ENCODE assay signal across 30 cellular contexts in the genomic region with DNA sequence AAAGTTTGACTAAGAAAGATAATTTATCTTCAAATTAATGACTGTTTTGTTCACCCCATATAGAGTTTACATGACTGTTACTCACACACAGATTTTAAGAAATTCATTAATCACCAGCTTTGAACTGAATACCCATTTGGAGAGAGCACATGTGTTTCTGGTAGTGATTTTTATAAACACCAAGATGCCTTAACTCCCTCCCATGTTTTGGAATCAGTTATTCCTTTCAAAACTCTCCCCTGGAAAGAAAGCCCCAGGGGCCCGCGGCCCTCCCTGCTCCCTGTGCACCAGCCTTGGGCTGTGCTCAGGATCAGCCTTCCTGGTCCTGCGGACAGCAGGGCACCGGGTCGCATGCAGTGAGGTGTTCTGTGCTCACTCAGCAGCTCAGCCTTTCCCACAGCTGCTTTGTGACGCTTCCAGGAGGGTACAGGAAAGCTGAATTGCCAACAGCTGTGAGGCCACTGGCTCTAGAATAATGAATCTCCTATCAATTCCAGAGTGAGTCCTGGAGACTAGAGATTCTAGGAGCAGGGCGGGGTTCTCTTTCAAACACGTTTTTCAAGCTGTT.
A peak's percentile ranks its signal among the peaks of the same experiment; 100 is the strongest.
DNase-seq lines count a peak whose midpoint lies in the region; ATAC-seq and TF ChIP-seq lines count a peak whose summit lies in the region.
"Had no signal": no experiment of that assay in that cellular context is flagged by ENCODE, and none has a peak within 500 bp of the region (broad histone marks: within the 10 kb centered on the region; RNA-seq: fewer than 3 reads in every experiment).

No MANE protein-coding gene starts in this region.

- DNase-seq in Daoy (ENCODE audit: low read depth) (peak; percentile 9), RPMI7951 (ENCODE audit: low read depth) (peak; percentile 79), osteocyte (ENCODE audit: extremely low spot score, unreplicated experiment) (no peak), upper lobe of right lung (no peak), NCI-H526 treated with DMSO at 0.1 percent for 48 hours (lab: John Stamatoyannopoulos, UW) (no peak), 8988T (no peak)
- DNase-seq: activated CD4-positive, alpha-beta T cell treated with anti-CD3 and anti-CD28 coated beads, Interleukin-2, amount 50 U/mL, for 1 hour; activated CD8-positive, alpha-beta memory T cell treated with anti-CD3 and anti-CD28 coated beads, Interleukin-2, amount 10 ng/mL, durations not matched to agents 7 days and 5 days; amygdala; EL; foreskin keratinocyte; left lung; naive thymus-derived CD4-positive, alpha-beta T cell; NCI-H1092 treated with DMSO at 0.1 percent for 48 hours; NCI-H187; NCI-H524; pancreas; PC-9; Right ventricle myocardium superior; spleen; stimulated activated CD4-positive, alpha-beta T cell treated with anti-CD3 and anti-CD28 coated beads, Interleukin-2, amount 100 ng/mL, for 48 hours; transverse colon had no signal

- H3K27me3 ChIP-seq in gastroesophageal sphincter (no peaks in the 10 kb centered on the region), upper lobe of right lung (no peaks in the 10 kb centered on the region)
- H3K27me3 ChIP-seq: breast epithelium, foreskin keratinocyte, hepatocyte, left lung, pancreas, spleen, transverse colon had no signal

- ATAC-seq in gastroesophageal sphincter (peak; percentile 41), upper lobe of right lung (no peak)
- ATAC-seq: activated CD8-positive, alpha-beta memory T cell treated with anti-CD3 and anti-CD28 coated beads, Interleukin-2, amount 10 ng/mL, durations not matched to agents 7 days and 5 days; foreskin keratinocyte; left lung; naive thymus-derived CD4-positive, alpha-beta T cell; pancreas had no signal

- H3K4me3 ChIP-seq in gastroesophageal sphincter, result no peak overlapping the region
- H3K4me3 ChIP-seq in upper lobe of right lung, result no peak overlapping the region
- H3K4me3 ChIP-seq: breast epithelium, hepatocyte, left lung, pancreas, PC-9, spleen, transverse colon had no signal

- 40 to 57% methylated on average over 2 of the region's 8 CpGs for WGBS in gastroesophageal sphincter (ENCODE audit: low coverage in 1 of 2), 2 donors

- H3K9me3 ChIP-seq in gastroesophageal sphincter (no peaks in the 10 kb centered on the region), upper lobe of right lung (no peaks in the 10 kb centered on the region)
- H3K9me3 ChIP-seq: breast epithelium, left lung, pancreas, spleen, transverse colon had no signal

- H3K4me1 ChIP-seq in gastroesophageal sphincter, result peaks cover 0 to 10% (median 0%) of the 10 kb centered on the region in 3 donors
- no peaks in the 10 kb centered on the region for H3K4me1 ChIP-seq in upper lobe of right lung
- H3K4me1 ChIP-seq: breast epithelium, foreskin keratinocyte, left lung, pancreas, spleen, transverse colon had no signal

- H3K4me1 Mint-ChIP-seq in osteocyte (ENCODE audit: unreplicated experiment), result peaks cover 11% of the 10 kb centered on the region
- H3K4me1 Mint-ChIP-seq: activated CD8-positive, alpha-beta memory T cell treated with anti-CD3 and anti-CD28 coated beads, Interleukin-2, amount 10 ng/mL, durations not matched to agents 7 days and 5 days; activated naive CD4-positive, alpha-beta T cell treated with anti-CD3 and anti-CD28 coated beads, Interleukin-2, amount 50 U/mL, for 24 hours; IgD-negative memory B cell; naive thymus-derived CD4-positive, alpha-beta T cell had no signal

- TF ChIP-seq CTCF in gastroesophageal sphincter (IDR thresholded peaks at IDR 0.05) (no peak), osteocyte (IDR thresholded peaks at IDR 0.05) (no peak), upper lobe of right lung (IDR thresholded peaks at IDR 0.05) (no peak)

- H3K27ac ChIP-seq in gastroesophageal sphincter, result no peak overlapping the region
- H3K27ac ChIP-seq in upper lobe of right lung, result no peak overlapping the region
- H3K27ac ChIP-seq: breast epithelium, foreskin keratinocyte, hepatocyte, left lung, pancreas, PC-9, spleen, transverse colon, VCaP had no signal

- H3K36me3 ChIP-seq in gastroesophageal sphincter (no peaks in the 10 kb centered on the region), upper lobe of right lung (no peaks in the 10 kb centered on the region)
- H3K36me3 ChIP-seq: breast epithelium, left lung, pancreas, spleen, transverse colon had no signal

- H3K36me3 Mint-ChIP-seq in osteocyte (ENCODE audit: unreplicated experiment), result no peaks in the 10 kb centered on the region
- H3K36me3 Mint-ChIP-seq: activated CD8-positive, alpha-beta memory T cell treated with anti-CD3 and anti-CD28 coated beads, Interleukin-2, amount 10 ng/mL, durations not matched to agents 7 days and 5 days; activated naive CD4-positive, alpha-beta T cell treated with anti-CD3 and anti-CD28 coated beads, Interleukin-2, amount 50 U/mL, for 24 hours; IgD-negative memory B cell; mesothelial cell of epicardium; naive thymus-derived CD4-positive, alpha-beta T cell had no signal

- no peak overlapping the region for H3K4me3 Mint-ChIP-seq in osteocyte (ENCODE audit: unreplicated experiment)
- H3K4me3 Mint-ChIP-seq: activated CD8-positive, alpha-beta memory T cell treated with anti-CD3 and anti-CD28 coated beads, Interleukin-2, amount 10 ng/mL, durations not matched to agents 7 days and 5 days; activated naive CD4-positive, alpha-beta T cell treated with anti-CD3 and anti-CD28 coated beads, Interleukin-2, amount 50 U/mL, for 24 hours; activated T-helper 1 cell treated with anti-CD3 and anti-CD28 coated beads, Interleukin-12 subunit alpha, Interleukin-12 subunit beta, Interleukin-2, Interleukin-4 antibody, amounts not matched to agents 30 ng/mL and 10 ng/mL and 1 ng/mL, durations not matched to agents 14 hours and 24 hours and 36 hours; IgD-negative memory B cell; mesothelial cell of epicardium; naive thymus-derived CD4-positive, alpha-beta T cell had no signal

- H3K27me3 Mint-ChIP-seq in osteocyte (ENCODE audit: unreplicated experiment), result no peaks in the 10 kb centered on the region
- H3K27me3 Mint-ChIP-seq: activated CD8-positive, alpha-beta memory T cell treated with anti-CD3 and anti-CD28 coated beads, Interleukin-2, amount 10 ng/mL, durations not matched to agents 7 days and 5 days; activated naive CD4-positive, alpha-beta T cell treated with anti-CD3 and anti-CD28 coated beads, Interleukin-2, amount 50 U/mL, for 24 hours; IgD-negative memory B cell had no signal

- TF ChIP-seq EP300 in gastroesophageal sphincter (IDR thresholded peaks at IDR 0.05), result no peak

- peak overlapping the region; percentile 71 for H3K27ac Mint-ChIP-seq in osteocyte (ENCODE audit: unreplicated experiment)
- H3K27ac Mint-ChIP-seq: activated CD8-positive, alpha-beta memory T cell treated with anti-CD3 and anti-CD28 coated beads, Interleukin-2, amount 10 ng/mL, durations not matched to agents 7 days and 5 days; activated naive CD4-positive, alpha-beta T cell treated with anti-CD3 and anti-CD28 coated beads, Interleukin-2, amount 50 U/mL, for 24 hours; activated T-helper 1 cell treated with anti-CD3 and anti-CD28 coated beads, Interleukin-12 subunit alpha, Interleukin-12 subunit beta, Interleukin-2, Interleukin-4 antibody, amounts not matched to agents 30 ng/mL and 10 ng/mL and 1 ng/mL, durations not matched to agents 14 hours and 24 hours and 36 hours; IgD-negative memory B cell; mesothelial cell of epicardium; naive thymus-derived CD4-positive, alpha-beta T cell had no signal

- intact Hi-C loops in upper lobe of right lung (cut with DNase I), result no loop called here

- H3K9me3 Mint-ChIP-seq in osteocyte (ENCODE audit: unreplicated experiment), result peaks cover 3% of the 10 kb centered on the region
- H3K9me3 Mint-ChIP-seq: activated naive CD4-positive, alpha-beta T cell treated with anti-CD3 and anti-CD28 coated beads, Interleukin-2, amount 50 U/mL, for 24 hours; activated T-helper 1 cell treated with anti-CD3 and anti-CD28 coated beads, Interleukin-12 subunit alpha, Interleukin-12 subunit beta, Interleukin-2, Interleukin-4 antibody, amounts not matched to agents 30 ng/mL and 10 ng/mL and 1 ng/mL, durations not matched to agents 14 hours and 24 hours and 36 hours; mesothelial cell of epicardium had no signal

- no peak for TF ChIP-seq POLR2A in gastroesophageal sphincter (IDR thresholded peaks at IDR 0.05)

Comparison
In these comparisons a context has a peak if more than half of its experiments do, and no peak if none do; other contexts are left out.
1. DNase-seq: peak in Daoy (single experiment) and RPMI7951 (single experiment); none in osteocyte (single experiment), upper lobe of right lung (single experiment), NCI-H526 treated with DMSO at 0.1 percent for 48 hours (single experiment) and 8988T (single experiment).